ENCODE assay signal across 16 cellular contexts in the genomic region with DNA sequence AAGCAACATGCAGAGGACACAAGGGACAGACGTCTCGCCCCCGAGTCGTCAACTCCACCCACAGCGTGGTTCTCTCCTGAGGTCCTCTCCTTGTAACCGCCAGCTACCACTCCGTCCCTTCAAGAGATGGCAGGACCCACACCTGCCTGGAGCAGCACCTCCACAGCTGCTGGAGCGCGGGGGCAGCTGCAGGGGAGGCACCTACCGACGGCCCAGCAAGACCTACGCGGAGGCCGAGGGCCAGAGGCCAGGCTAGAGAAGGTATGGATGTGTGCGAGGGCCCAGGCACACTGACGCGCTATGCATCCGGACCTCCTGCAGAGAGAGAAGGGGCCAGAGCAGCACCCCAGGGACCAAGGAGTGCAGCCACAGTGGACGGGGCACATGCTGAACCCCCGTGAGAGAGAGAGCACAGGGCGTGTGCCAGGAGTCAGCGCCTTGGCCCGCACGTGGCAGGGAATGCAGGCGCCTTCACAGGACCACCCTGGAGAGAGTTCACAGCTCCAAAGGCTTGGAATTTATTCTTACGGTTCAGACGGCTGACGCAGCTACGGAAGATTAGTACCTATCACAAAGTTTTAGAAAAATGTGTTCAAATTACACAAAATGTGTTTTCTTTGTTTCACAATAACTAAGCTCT. TPM values are rescaled to one million over a fixed set of nuclear protein-coding genes. Genes with fewer than 3 reads are reported as not detected.
DNase-seq lines count a peak whose midpoint lies in the region; ATAC-seq and TF ChIP-seq lines count a peak whose summit lies in the region.
"Had no signal": no experiment of that assay in that cellular context is flagged by ENCODE, and none has a peak within 500 bp of the region (broad histone marks: within the 10 kb centered on the region; RNA-seq: fewer than 3 reads in every experiment).

No MANE protein-coding gene starts in this region.

- no peak overlapping the region for H3K4me2 ChIP-seq in mesendoderm (ENCODE audit: low read length)

- H3K18ac ChIP-seq in mesendoderm (ENCODE audit: low read length): no peak overlapping the region

- TF ChIP-seq POLR2A in Peyer's patch (IDR thresholded peaks at IDR 0.05) (no peak), suprapubic skin (IDR thresholded peaks at IDR 0.05) (no peak)

- peaks cover 54% of the 10 kb centered on the region for H3K79me2 ChIP-seq in mesendoderm (ENCODE audit: control insufficient read depth, insufficient read depth, low read length)

- H4K5ac ChIP-seq in mesendoderm (ENCODE audit: low read length): no peak overlapping the region

- H2BK120ac ChIP-seq in mesendoderm (ENCODE audit: low read depth, low read length): no peak overlapping the region

- H3K23ac ChIP-seq in mesendoderm (ENCODE audit: low read length): peak overlapping the region; percentile 45

- WGBS in mesendoderm (ENCODE audit: extremely low coverage, insufficient coverage, low lambda C conversion rate): no CpG with 5 or more reads among the region's 29 CpGs
- WGBS in suprapubic skin: 92% methylated on average over 22 of the region's 29 CpGs

- TF ChIP-seq CTCF in Peyer's patch (IDR thresholded peaks at IDR 0.05) (no peak), suprapubic skin (IDR thresholded peaks at IDR 0.05) (no peak)

- H3K4me1 ChIP-seq in Peyer's patch: peaks cover 0 to 19% (median 0%) of the 10 kb centered on the region in 4 donors
- H3K4me1 ChIP-seq in mesendoderm (ENCODE audit: control insufficient read depth, low read depth, low read length): no peaks in the 10 kb centered on the region
- peaks cover 44% of the 10 kb centered on the region for H3K4me1 ChIP-seq in suprapubic skin

- H2AK5ac ChIP-seq in mesendoderm (ENCODE audit: low read length): no peak overlapping the region

- no peaks in the 10 kb centered on the region for H3K9me3 ChIP-seq in Peyer's patch
- H3K9me3 ChIP-seq in suprapubic skin: no peaks in the 10 kb centered on the region

- DNase-seq in Peyer's patch (peak in 2 of 3 donors; percentile 40 to 42), caudate nucleus (lab: John Stamatoyannopoulos, UW) (no peak), mesendoderm (no peak), suprapubic skin (ENCODE audit: low spot score in 2 of 2) (no peak), NCI-H69 (lab: John Stamatoyannopoulos, UW) (no peak), NCI-H2081 treated with DMSO at 0.1 percent for 48 hours (lab: John Stamatoyannopoulos, UW) (no peak)
- DNase-seq: CD4-positive, alpha-beta T cell; DND-41; GF-D8; Karpas-422; NCI-H1930; NCI-H2171 treated with DMSO at 0.1 percent for 48 hours; NCI-H82; SHP77 treated with DMSO at 0.1 percent for 48 hours had no signal

- H3K4me3 ChIP-seq in Peyer's patch: no peak overlapping the region
- H3K4me3 ChIP-seq in mesendoderm (ENCODE audit: low read length): no peak overlapping the region
- H3K4me3 ChIP-seq in suprapubic skin: no peak overlapping the region

- H3K79me1 ChIP-seq in mesendoderm (ENCODE audit: low read length): peaks cover 48% of the 10 kb centered on the region

- TF ChIP-seq EP300 in suprapubic skin (IDR thresholded peaks at IDR 0.05): no peak

- H4K8ac ChIP-seq in mesendoderm (ENCODE audit: low read depth, low read length): no peak overlapping the region

- no peak overlapping the region for H2BK5ac ChIP-seq in mesendoderm (ENCODE audit: low read length)

- H3K36me3 ChIP-seq in Peyer's patch (no peaks in the 10 kb centered on the region), mesendoderm (ENCODE audit: control insufficient read depth, insufficient read depth, low read length) (no peaks in the 10 kb centered on the region), suprapubic skin (no peaks in the 10 kb centered on the region)

- no peak overlapping the region for H3K4ac ChIP-seq in mesendoderm (ENCODE audit: low read depth, low read length)

- ATAC-seq in GM21723 (IDR thresholded peaks at IDR 0.05; ENCODE audit: unreplicated experiment) (no peak), HG03039 (IDR thresholded peaks at IDR 0.05; ENCODE audit: unreplicated experiment) (no peak)

- H2BK15ac ChIP-seq in mesendoderm (replicated peaks; ENCODE audit: low read depth): no peak overlapping the region

- no peak overlapping the region for H3K9ac ChIP-seq in mesendoderm (ENCODE audit: low read length)

- H3K27ac ChIP-seq in Peyer's patch (no peak overlapping the region), caudate nucleus (ENCODE audit: low read depth, low read length) (peak overlapping the region; percentile 87), mesendoderm (ENCODE audit: low read depth, low read length) (no peak overlapping the region), suprapubic skin (peak overlapping the region; percentile 43)

- H3K27me3 ChIP-seq in Peyer's patch (no peaks in the 10 kb centered on the region), mesendoderm (ENCODE audit: insufficient read depth, low read length, poor library complexity) (no peaks in the 10 kb centered on the region), suprapubic skin (no peaks in the 10 kb centered on the region)

- H3K56ac ChIP-seq in mesendoderm (ENCODE audit: low read length): no peak overlapping the region

RNA-seq across cellular contexts. Expression of gene CDC42BPB, which starts 37.0 kb away (rescaled TPM):
- total RNA-seq in Peyer's patch (100 to 1,000 TPM; 145 to 255 (median 197) TPM), suprapubic skin (100 to 1,000 TPM; 105 to 178 (median 107) TPM)
- 49.9 TPM for polyA plus RNA-seq in mesendoderm (2013, experiment 1 of 2)
- polyA plus RNA-seq in mesendoderm (2013, experiment 2 of 2): 48.4 TPM

Comparison
In these comparisons a context has a peak if more than half of its experiments do, and no peak if none do; other contexts are left out.
1. DNase-seq: peak in Peyer's patch (2 of 3); none in caudate nucleus (0 of 61), mesendoderm (single experiment), suprapubic skin (0 of 2), NCI-H69 (single experiment) and NCI-H2081 treated with DMSO at 0.1 percent for 48 hours (single experiment).
2. H3K27ac ChIP-seq: peak in caudate nucleus (single experiment) and suprapubic skin (single experiment); none in Peyer's patch (0 of 4) and mesendoderm (single experiment).